Comparison of ENCODE assay signal across 2 cellular contexts in genomic region chr3:143122089-143122430, GRCh38.
TF ChIP-seq lines count a peak whose summit lies in the region.

No MANE protein-coding gene starts in this region.

TF ChIP-seq in WTC11, 78 proteins besides CTCF, POLR2A, EP300 and RAD21 (continued from another document and continues in another):
- TF ChIP-seq ERG (CRISPR knock-in tag; IDR thresholded peaks at IDR 0.05): no peak
- TF ChIP-seq CDX4 (CRISPR knock-in tag; IDR thresholded peaks at IDR 0.05; ENCODE audit: borderline replicate concordance): no peak
- no peak for TF ChIP-seq MLX (CRISPR knock-in tag; IDR thresholded peaks at IDR 0.05)
- TF ChIP-seq KAT7 (CRISPR knock-in tag; IDR thresholded peaks at IDR 0.05; ENCODE audit: borderline replicate concordance): no peak
- no peak for TF ChIP-seq ZNF416 (CRISPR knock-in tag; IDR thresholded peaks at IDR 0.05)
- no peak for TF ChIP-seq JUN (CRISPR knock-in tag; IDR thresholded peaks at IDR 0.05)
- no peak for TF ChIP-seq ZSCAN18 (CRISPR knock-in tag; IDR thresholded peaks at IDR 0.05)
- no peak for TF ChIP-seq ETV6 (CRISPR knock-in tag; IDR thresholded peaks at IDR 0.05)
- no peak for TF ChIP-seq AFF4 (CRISPR knock-in tag; IDR thresholded peaks at IDR 0.05; ENCODE audit: borderline replicate concordance)
- no peak for TF ChIP-seq SP1 (CRISPR knock-in tag; conservative IDR thresholded peaks at IDR 0.05)
- TF ChIP-seq ZBTB43 (CRISPR knock-in tag; IDR thresholded peaks at IDR 0.05): no peak
- no peak for TF ChIP-seq HMGXB4 (CRISPR knock-in tag; IDR thresholded peaks at IDR 0.05)

TF ChIP-seq in H1, 55 proteins besides CTCF, POLR2A, EP300 and RAD21 (continued from another document):
- TF ChIP-seq TEAD4 (IDR thresholded peaks at IDR 0.05; ENCODE audit: low read depth, low read length) (no peak), SIX5 (IDR thresholded peaks at IDR 0.05; ENCODE audit: low read depth, low read length) (no peak), POLR2AphosphoS5 (IDR thresholded peaks at IDR 0.05; ENCODE audit: low read depth, low read length) (no peak), GABPA (IDR thresholded peaks at IDR 0.05; ENCODE audit: borderline replicate concordance, insufficient read depth, low read length) (no peak), BACH1 (IDR thresholded peaks at IDR 0.05; ENCODE audit: low read length) (no peak), JUN (IDR thresholded peaks at IDR 0.05; ENCODE audit: low read depth, low read length) (no peak), ASH2L (IDR thresholded peaks at IDR 0.05; ENCODE audit: low read length) (no peak), CBX5 (IDR thresholded peaks at IDR 0.05; ENCODE audit: low read depth, low read length) (no peak), ATF3 (IDR thresholded peaks at IDR 0.05; ENCODE audit: insufficient read depth, low read depth, low read length) (no peak), NANOG (IDR thresholded peaks at IDR 0.05; ENCODE audit: insufficient read depth, low read depth, low read length, poor library complexity, severe bottlenecking) (no peak), MAFK (IDR thresholded peaks at IDR 0.05; ENCODE audit: low read depth, low read length) (no peak), CEBPB (IDR thresholded peaks at IDR 0.05; ENCODE audit: low read depth, low read length) (no peak), CHD7 (IDR thresholded peaks at IDR 0.05; ENCODE audit: insufficient replicate concordance, low read length) (no peak), ATF2 (IDR thresholded peaks at IDR 0.05; ENCODE audit: low read length) (no peak), RNF2 (IDR thresholded peaks at IDR 0.05; ENCODE audit: borderline replicate concordance, low read depth, low read length, missing control alignments, poor library complexity, severe bottlenecking) (no peak), SIRT6 (IDR thresholded peaks at IDR 0.05; ENCODE audit: low read length) (no peak), HDAC6 (IDR thresholded peaks at IDR 0.05; ENCODE audit: low read depth, low read length) (no peak)
